14 cellular contexts compared by ENCODE assay signal in genomic region chr5:78243639-78244038, GRCh38. TPM values are rescaled to one million over a fixed set of nuclear protein-coding genes. Genes with fewer than 3 reads are reported as not detected.
DNase-seq lines count a peak whose midpoint lies in the region; ATAC-seq lines count a peak whose summit lies in the region.
"Had no signal": no experiment of that assay in that cellular context is flagged by ENCODE, and none has a peak within 500 bp of the region (broad histone marks: within the 10 kb centered on the region; RNA-seq: fewer than 3 reads in every experiment).

No MANE protein-coding gene starts in this region.

- no peak for ATAC-seq in GM21723 (IDR thresholded peaks at IDR 0.05; ENCODE audit: unreplicated experiment)
- ATAC-seq: effector memory CD8-positive, alpha-beta T cell had no signal

- DNase-seq in Daoy (ENCODE audit: low read depth), result peak; percentile 56
- peak; percentile 81 for DNase-seq in M059J (ENCODE audit: low read depth)
- DNase-seq in dermis microvascular lymphatic vessel endothelial cell (ENCODE audit: low read depth in 2 of 2), result peak; percentile 88 to 92
- DNase-seq in non-pigmented ciliary epithelial cell (ENCODE audit: low read depth), result peak; percentile 40
- DNase-seq in foreskin melanocyte, result no peak
- DNase-seq in OCI-M1 (lab: John Stamatoyannopoulos, UW), result no peak
- no peak for DNase-seq in NCI-H524 treated with DMSO at 0.1 percent for 48 hours (lab: John Stamatoyannopoulos, UW)
- DNase-seq: activated CD4-positive, alpha-beta T cell treated with anti-CD3 and anti-CD28 coated beads for 1 hour; activated T-cell treated with anti-CD3 and anti-CD28 coated beads for 4 hours; anterior cingulate cortex; effector memory CD8-positive, alpha-beta T cell; heart right ventricle; MV-4-11 had no signal

RNA-seq across cellular contexts. Expression of gene AP3B1, which starts 50.9 kb away (rescaled TPM):
- total RNA-seq in Daoy (2014; rRNA removed; shearing (Covaris generic)), result 39.0 and 71.8 TPM in 2 replicates
- 50.2 and 54.3 TPM in 2 replicates for total RNA-seq in M059J (2014; rRNA removed; shearing (Covaris generic))
- 36.7 and 38.9 TPM in 2 replicates for total RNA-seq in dermis microvascular lymphatic vessel endothelial cell

Comparison
In these comparisons a context has a peak if more than half of its experiments do, and no peak if none do; other contexts are left out.
1. DNase-seq: peak in Daoy (single experiment), M059J (single experiment), dermis microvascular lymphatic vessel endothelial cell (2 of 2) and non-pigmented ciliary epithelial cell (single experiment); none in foreskin melanocyte (single experiment), OCI-M1 (single experiment) and NCI-H524 treated with DMSO at 0.1 percent for 48 hours (single experiment).